ENCODE assay signal across 8 cellular contexts in the genomic region with DNA sequence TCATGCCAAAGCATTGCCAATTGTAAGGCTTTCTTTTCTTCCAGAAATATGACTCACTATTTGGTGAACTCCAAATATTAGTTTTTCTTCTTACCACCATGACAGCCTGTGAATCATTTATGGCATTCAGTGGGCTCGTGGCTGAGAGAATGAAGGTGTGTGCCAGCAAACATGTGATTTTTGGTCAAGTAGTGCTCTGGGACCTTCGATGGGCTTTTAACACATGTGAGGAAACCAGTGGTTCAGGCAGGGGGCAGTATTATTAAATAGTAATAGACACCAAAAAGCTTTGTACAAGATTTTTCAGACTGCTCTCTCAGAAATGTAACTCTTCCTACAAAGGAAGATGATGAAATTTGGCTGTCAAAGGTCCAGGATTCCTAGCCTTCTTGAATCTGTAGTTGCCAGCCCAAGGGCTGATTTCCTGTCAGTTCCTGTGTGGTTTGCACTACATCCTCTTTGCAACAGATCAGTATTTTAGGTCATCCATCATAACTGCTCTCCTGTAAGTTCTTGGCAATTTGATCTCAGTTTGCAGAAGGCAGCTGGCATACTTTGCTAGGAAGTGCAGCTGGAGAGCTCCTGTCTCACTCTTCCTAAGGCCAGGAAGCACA.
A peak's percentile ranks its signal among the peaks of the same experiment; 100 is the strongest.
DNase-seq lines count a peak whose midpoint lies in the region; ATAC-seq and TF ChIP-seq lines count a peak whose summit lies in the region.

No MANE protein-coding gene starts in this region.

- H3K36me3 ChIP-seq in esophagus squamous epithelium (no peaks in the 10 kb centered on the region), vagina (no peaks in the 10 kb centered on the region)

- 0% methylated on average over 2 of the region's 2 CpGs for WGBS in esophagus squamous epithelium, 2 donors
- WGBS in H9 (ENCODE audit: extremely low coverage, insufficient read length, low lambda C conversion rate) = no CpG with 5 or more reads among the region's 2 CpGs

- no peak overlapping the region for H3K14ac ChIP-seq in H9 (ENCODE audit: insufficient read depth, low read length)

- H3K4me2 ChIP-seq in H9 (ENCODE audit: insufficient read depth, insufficient read length, low read length) = no peak overlapping the region

- intact Hi-C loops in activated CD4-positive, alpha-beta T cell treated with anti-CD3 and anti-CD28 coated beads, Interleukin-2, amount 10 ng/mL, durations not matched to agents 24 days and 14 days (cut with micrococcal nuclease) = loop anchor here (1.0 to 5.0 kb wide), 5 partner anchors 23 to 492 kb away; a partner anchor contains a TSS
- intact Hi-C loops in esophagus squamous epithelium (cut with DNase I) = loop anchor here (10.0 kb wide), 1 partner anchor 440 kb away; a partner anchor contains a TSS
- intact Hi-C loops in vagina (cut with DNase I) = loop anchor here (5.0 to 10.0 kb wide), 2 partner anchors 250 to 437 kb away; a partner anchor contains a TSS

- no peak overlapping the region for H2BK120ac ChIP-seq in H9 (ENCODE audit: low read depth, low read length, poor library complexity, severe bottlenecking)

- peaks cover 3% of the 10 kb centered on the region for H3K9me3 Mint-ChIP-seq in activated CD4-positive, alpha-beta T cell treated with anti-CD3 and anti-CD28 coated beads, Interleukin-2, amount 10 ng/mL, durations not matched to agents 24 days and 14 days
- peaks cover 5 to 8% of the 10 kb centered on the region in 2 experiments; a peak in 2 of 5 replicates for H3K9me3 Mint-ChIP-seq in H9

- H2AK5ac ChIP-seq in H9 (ENCODE audit: insufficient read length, low read length) = no peak overlapping the region

- H4K5ac ChIP-seq in H9 (ENCODE audit: insufficient read length, low read depth, low read length) = no peak overlapping the region

- peaks cover 25% of the 10 kb centered on the region for H3K36me3 Mint-ChIP-seq in activated CD4-positive, alpha-beta T cell treated with anti-CD3 and anti-CD28 coated beads, Interleukin-2, amount 10 ng/mL, durations not matched to agents 24 days and 14 days (ENCODE audit: low read depth)
- H3K36me3 Mint-ChIP-seq in H9 (ENCODE audit: insufficient read depth in 1 of 3, low read depth in 3 of 3) = peaks cover 0 to 14% (median 0%) of the 10 kb centered on the region in 3 experiments; a peak in 2 of 7 replicates

- no peaks in the 10 kb centered on the region for H3K27me3 ChIP-seq in esophagus squamous epithelium
- H3K27me3 ChIP-seq in vagina = no peaks in the 10 kb centered on the region
- no peaks in the 10 kb centered on the region for H3K27me3 ChIP-seq in H9 (ENCODE audit: insufficient read depth, low read length)

- H4K91ac ChIP-seq in H9 (ENCODE audit: insufficient read length, low read depth, low read length) = no peak overlapping the region

- H2BK5ac ChIP-seq in H9 (ENCODE audit: insufficient read length, low read length) = no peak overlapping the region

- no peak overlapping the region for H3T11ph ChIP-seq in H9 (ENCODE audit: low read length)

- H2BK20ac ChIP-seq in H9 (ENCODE audit: low read depth, low read length, poor library complexity, severe bottlenecking) = no peak overlapping the region

- H2BK12ac ChIP-seq in H9 (ENCODE audit: insufficient read length, low read depth, low read length) = no peak overlapping the region

- peak overlapping the region; percentile 86 for H3K27ac Mint-ChIP-seq in activated CD4-positive, alpha-beta T cell treated with anti-CD3 and anti-CD28 coated beads, Interleukin-2, amount 10 ng/mL, durations not matched to agents 24 days and 14 days
- H3K27ac Mint-ChIP-seq in H9 = no peak overlapping the region

- H3K18ac ChIP-seq in H9 (ENCODE audit: insufficient read length, low read depth, low read length) = no peak overlapping the region

- TF ChIP-seq POLR2A in esophagus squamous epithelium (IDR thresholded peaks at IDR 0.05) = no peak
- no peak for TF ChIP-seq POLR2A in vagina (IDR thresholded peaks at IDR 0.05)

- TF ChIP-seq CTCF in GM12873 (IDR thresholded peaks at IDR 0.05; ENCODE audit: insufficient read depth, low read depth, low read length, missing control alignments) (peak; percentile 14), esophagus squamous epithelium (IDR thresholded peaks at IDR 0.05) (peak in 4 of 6 experiments; percentile 27 to 34 (median 30)), omental fat pad (IDR thresholded peaks at IDR 0.05) (no peak), vagina (IDR thresholded peaks at IDR 0.05) (peak; percentile 12 to 49 (median 31)), H9 (conservative IDR thresholded peaks at IDR 0.05) (no peak)

- peak overlapping the region; percentile 41 to 79 (median 70) for H3K27ac ChIP-seq in esophagus squamous epithelium
- peak overlapping the region; percentile 70 for H3K27ac ChIP-seq in vagina
- no peak overlapping the region for H3K27ac ChIP-seq in H9 (ENCODE audit: insufficient read length, low read depth, low read length)

- no peaks in the 10 kb centered on the region for H3K27me3 Mint-ChIP-seq in activated CD4-positive, alpha-beta T cell treated with anti-CD3 and anti-CD28 coated beads, Interleukin-2, amount 10 ng/mL, durations not matched to agents 24 days and 14 days
- H3K27me3 Mint-ChIP-seq in H9 (ENCODE audit: low read depth) = no peaks in the 10 kb centered on the region

- H3K9ac ChIP-seq in H9 (ENCODE audit: extremely low read depth, insufficient read length, low read length) = no peak overlapping the region

- H4K8ac ChIP-seq in H9 (replicated peaks; ENCODE audit: insufficient read length, low read depth, low read length) = no peak overlapping the region

- no peak overlapping the region for H3K23ac ChIP-seq in H9 (ENCODE audit: insufficient read length, low read depth, low read length)

- no peak overlapping the region for H3K56ac ChIP-seq in H9 (ENCODE audit: insufficient read length, low read depth, low read length)

- no peaks in the 10 kb centered on the region for H3K23me2 ChIP-seq in H9 (ENCODE audit: insufficient read length, low read depth, low read length, poor library complexity, severe bottlenecking)

- no peaks in the 10 kb centered on the region for H3K79me1 ChIP-seq in H9 (ENCODE audit: insufficient read depth, low read depth, low read length, poor library complexity, severe bottlenecking)

- peak; percentile 88 for ATAC-seq in omental fat pad (ENCODE audit: low FRiP score)
- ATAC-seq in HG03442 (IDR thresholded peaks at IDR 0.05; ENCODE audit: unreplicated experiment) = no peak

- no peaks in the 10 kb centered on the region for H4K20me1 ChIP-seq in H9 (ENCODE audit: control insufficient read depth, insufficient read depth, insufficient read length)

- no peak overlapping the region for H3K4me3 ChIP-seq in esophagus squamous epithelium
- H3K4me3 ChIP-seq in vagina = no peak overlapping the region

- H3K4me1 ChIP-seq in esophagus squamous epithelium = peaks cover 16 to 65% (median 33%) of the 10 kb centered on the region in 3 donors
- peaks cover 49% of the 10 kb centered on the region for H3K4me1 ChIP-seq in vagina
- H3K4me1 ChIP-seq in H9 (ENCODE audit: insufficient read depth, low read length) = peaks cover 3% of the 10 kb centered on the region; the same call in 1 of the 2 replicates

- no peaks in the 10 kb centered on the region for H3K79me2 ChIP-seq in H9 (ENCODE audit: insufficient read depth, low read length)

- peak; percentile 10 for DNase-seq in NAMALWA (ENCODE audit: low spot score)
- DNase-seq in activated CD4-positive, alpha-beta T cell treated with anti-CD3 and anti-CD28 coated beads, Interleukin-2, amount 10 ng/mL, durations not matched to agents 24 days and 14 days = peak; percentile 76
- DNase-seq in esophagus squamous epithelium (lab: John Stamatoyannopoulos, UW) = peak; percentile 2
- peak; percentile 42 for DNase-seq in omental fat pad (ENCODE audit: low spot score)
- peak in 1 of 2 donors; percentile 92 for DNase-seq in vagina (ENCODE audit: extremely low spot score in 2 of 2)
- DNase-seq in H9 = no peak

- H3K9me3 ChIP-seq in esophagus squamous epithelium (no peaks in the 10 kb centered on the region), vagina (no peaks in the 10 kb centered on the region), H9 (ENCODE audit: control insufficient read depth, low read depth, low read length) (no peaks in the 10 kb centered on the region)

- H2AFZ ChIP-seq in H9 (ENCODE audit: low read length) = no peak overlapping the region

- H3K4me1 Mint-ChIP-seq in activated CD4-positive, alpha-beta T cell treated with anti-CD3 and anti-CD28 coated beads, Interleukin-2, amount 10 ng/mL, durations not matched to agents 24 days and 14 days = peaks cover 67% of the 10 kb centered on the region
- H3K4me1 Mint-ChIP-seq in H9 = peaks cover 0 to 3% of the 10 kb centered on the region in 2 experiments; a peak in 1 of 4 replicates

- H3K4me3 Mint-ChIP-seq in activated CD4-positive, alpha-beta T cell treated with anti-CD3 and anti-CD28 coated beads, Interleukin-2, amount 10 ng/mL, durations not matched to agents 24 days and 14 days = peak overlapping the region; percentile 66
- H3K4me3 Mint-ChIP-seq in H9 = no peak overlapping the region

- no peak overlapping the region for H3K4ac ChIP-seq in H9 (ENCODE audit: low read depth, low read length)

- H2BK15ac ChIP-seq in H9 (ENCODE audit: low read depth, low read length) = no peak overlapping the region

Comparison
In these comparisons a context has a peak if more than half of its experiments do, and no peak if none do; other contexts are left out.
1. CTCF ChIP-seq: peak in GM12873 (single experiment), esophagus squamous epithelium (4 of 6) and vagina (3 of 3); none in omental fat pad (0 of 3) and H9 (single experiment).